ENCODE assay signal across 1 cellular context in the genomic region with DNA sequence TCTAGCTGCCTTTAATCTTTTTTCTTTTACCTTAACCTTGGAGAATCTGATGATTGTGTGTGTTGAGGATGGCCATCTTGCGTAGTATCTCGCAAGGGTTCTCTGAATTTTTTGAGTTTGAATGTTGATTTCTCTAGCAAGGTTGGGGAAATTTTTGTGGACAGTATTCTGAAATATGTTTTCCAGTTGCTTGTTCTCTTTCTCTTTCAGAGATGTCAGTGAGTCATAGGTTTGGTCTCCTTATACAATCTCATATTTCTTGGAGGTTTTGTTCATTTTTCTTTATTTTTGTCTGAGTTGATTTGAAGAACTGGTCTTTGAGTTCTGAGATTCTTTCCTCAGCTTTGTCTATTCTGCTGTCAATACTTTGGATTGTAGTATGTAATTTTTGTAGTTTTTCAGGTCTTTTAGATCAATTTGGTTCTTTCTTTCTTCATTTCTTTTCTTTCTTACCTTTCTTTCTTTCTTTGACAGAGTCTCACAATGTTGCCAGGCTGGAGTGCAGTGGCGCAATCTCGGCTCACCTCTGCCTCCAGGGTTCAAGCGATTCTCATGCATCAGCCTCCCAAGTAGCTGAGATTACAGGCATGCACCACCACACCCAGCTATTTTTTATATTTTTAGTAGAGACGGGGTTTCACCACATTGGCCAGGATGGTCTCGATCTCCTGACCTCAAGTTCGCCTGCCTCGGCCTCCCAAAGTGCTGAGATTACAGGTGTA.
TF ChIP-seq lines count a peak whose summit lies in the region.

No MANE protein-coding gene starts in this region.

TF ChIP-seq in SK-N-SH, 30 proteins besides CTCF, POLR2A, EP300 and RAD21 (continued from another document):
- TF ChIP-seq, protein P1, sequence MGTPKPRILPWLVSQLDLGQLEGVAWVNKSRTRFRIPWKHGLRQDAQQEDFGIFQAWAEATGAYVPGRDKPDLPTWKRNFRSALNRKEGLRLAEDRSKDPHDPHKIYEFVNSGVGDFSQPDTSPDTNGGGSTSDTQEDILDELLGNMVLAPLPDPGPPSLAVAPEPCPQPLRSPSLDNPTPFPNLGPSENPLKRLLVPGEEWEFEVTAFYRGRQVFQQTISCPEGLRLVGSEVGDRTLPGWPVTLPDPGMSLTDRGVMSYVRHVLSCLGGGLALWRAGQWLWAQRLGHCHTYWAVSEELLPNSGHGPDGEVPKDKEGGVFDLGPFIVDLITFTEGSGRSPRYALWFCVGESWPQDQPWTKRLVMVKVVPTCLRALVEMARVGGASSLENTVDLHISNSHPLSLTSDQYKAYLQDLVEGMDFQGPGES (IDR thresholded peaks at IDR 0.05; ENCODE audit: low read depth, low read length) = no peak
- peak; percentile 60; the same call in 1 of the 2 replicates for TF ChIP-seq FOSL2 (IDR thresholded peaks at IDR 0.05; ENCODE audit: borderline replicate concordance, low read depth)
- TF ChIP-seq GATA2 (CRISPR knock-in tag; IDR thresholded peaks at IDR 0.05) = no peak
- TF ChIP-seq FOXM1 (IDR thresholded peaks at IDR 0.05; ENCODE audit: low read depth) = no peak
- TF ChIP-seq, protein P2, sequence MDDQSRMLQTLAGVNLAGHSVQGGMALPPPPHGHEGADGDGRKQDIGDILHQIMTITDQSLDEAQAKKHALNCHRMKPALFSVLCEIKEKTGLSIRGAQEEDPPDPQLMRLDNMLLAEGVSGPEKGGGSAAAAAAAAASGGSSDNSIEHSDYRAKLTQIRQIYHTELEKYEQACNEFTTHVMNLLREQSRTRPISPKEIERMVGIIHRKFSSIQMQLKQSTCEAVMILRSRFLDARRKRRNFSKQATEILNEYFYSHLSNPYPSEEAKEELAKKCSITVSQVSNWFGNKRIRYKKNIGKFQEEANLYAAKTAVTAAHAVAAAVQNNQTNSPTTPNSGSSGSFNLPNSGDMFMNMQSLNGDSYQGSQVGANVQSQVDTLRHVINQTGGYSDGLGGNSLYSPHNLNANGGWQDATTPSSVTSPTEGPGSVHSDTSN (IDR thresholded peaks at IDR 0.05) = peak; percentile 41; the same call in 1 of the 2 replicates
